In genomic region chr7:41097501-41097900, GRCh38 we compare ENCODE assay signal across 1 cellular context.
TF ChIP-seq lines count a peak whose summit lies in the region.

No MANE protein-coding gene starts in this region.

TF ChIP-seq in SK-N-SH treated with all-trans-retinoic acid at 6 μM for 48 hours, 23 proteins besides CTCF, POLR2A, EP300 and RAD21 (continued from another document):
- TF ChIP-seq CSRNP3 (CRISPR knock-in tag; IDR thresholded peaks at IDR 0.05), result no peak
- TF ChIP-seq RARB (CRISPR knock-in tag; IDR thresholded peaks at IDR 0.05), result no peak
- no peak for TF ChIP-seq CSDC2 (CRISPR knock-in tag; IDR thresholded peaks at IDR 0.05)
